1 cellular context compared by ENCODE assay signal in genomic region chr22:20994128-20994901, GRCh38.
TF ChIP-seq lines count a peak whose summit lies in the region.

No MANE protein-coding gene starts in this region.

TF ChIP-seq in K562, 482 proteins besides CTCF, POLR2A, EP300 and RAD21:
- TF ChIP-seq SMC3 (conservative IDR thresholded peaks at IDR 0.05; ENCODE audit: insufficient read depth, low read depth, low read length) (0 out of 2 replicates have a peak, but pooled peaks have one; percentile 1), ZBTB11 (CRISPR knock-in tag; IDR thresholded peaks at IDR 0.05) (0 out of 6 replicates have a peak, but pooled peaks of 1 of the 3 experiments have one; percentile 2), POLR2AphosphoS2 (IDR thresholded peaks at IDR 0.05; ENCODE audit: low read length) (peak; percentile 18; the same call in 1 of the 2 replicates), CEBPZ (IDR thresholded peaks at IDR 0.05; ENCODE audit: borderline replicate concordance, low read depth, low read length) (no peak)
